In the genomic region with DNA sequence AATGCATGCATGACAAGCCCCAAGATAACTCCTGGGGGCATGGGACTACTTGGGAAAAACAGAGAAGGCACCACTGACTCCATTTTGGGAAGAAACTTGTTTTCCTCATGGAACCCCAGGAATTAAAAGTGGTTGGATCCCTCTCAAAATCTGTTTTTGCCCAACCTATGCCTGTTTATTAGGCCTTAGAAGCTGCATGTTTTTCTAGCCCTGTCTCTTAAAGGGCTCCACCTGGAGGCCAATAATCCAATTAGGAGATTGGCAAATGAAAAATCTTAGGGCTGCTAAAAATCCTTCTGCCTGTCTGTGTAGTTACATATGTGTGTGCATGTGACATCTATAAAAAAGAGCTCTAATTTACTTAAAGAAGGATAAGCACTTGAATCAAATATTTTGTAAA, we compare ENCODE assay signal across 1 cellular context.
TF ChIP-seq lines count a peak whose summit lies in the region.

No MANE protein-coding gene starts in this region.

TF ChIP-seq in HCT116, 20 proteins besides CTCF, POLR2A, EP300 and RAD21 (continued from another document):
- TF ChIP-seq, protein P1, sequence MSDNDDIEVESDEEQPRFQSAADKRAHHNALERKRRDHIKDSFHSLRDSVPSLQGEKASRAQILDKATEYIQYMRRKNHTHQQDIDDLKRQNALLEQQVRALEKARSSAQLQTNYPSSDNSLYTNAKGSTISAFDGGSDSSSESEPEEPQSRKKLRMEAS (IDR thresholded peaks at IDR 0.05), result no peak
- TF ChIP-seq CEBPB (IDR thresholded peaks at IDR 0.05; ENCODE audit: low read depth), result no peak
